Comparison of ENCODE assay signal across 9 cellular contexts in genomic region chr19:21022996-21023395, GRCh38. TPM values are rescaled to one million over a fixed set of nuclear protein-coding genes. Genes with fewer than 3 reads are reported as not detected.
DNase-seq lines count a peak whose midpoint lies in the region; TF ChIP-seq lines count a peak whose summit lies in the region.
"Had no signal": no experiment of that assay in that cellular context is flagged by ENCODE, and none has a peak within 500 bp of the region (broad histone marks: within the 10 kb centered on the region; RNA-seq: fewer than 3 reads in every experiment).

No MANE protein-coding gene starts in this region.

- in situ Hi-C loops in ACHN (cut with HindIII; ENCODE audit: low pct_ligation_motif_present, low pct_unique_long_range_greater_than_20kb, low sequenced_read_pairs), result no loop called here

- TF ChIP-seq CTCF in AG09309 (IDR thresholded peaks at IDR 0.05; ENCODE audit: control insufficient read depth, insufficient read depth, low read depth, low read length, missing control alignments) (no peak), HFF-Myc (IDR thresholded peaks at IDR 0.05; ENCODE audit: low read depth, low read length, missing control alignments) (no peak)

- peak; percentile 37 for DNase-seq in AG09309 (ENCODE audit: low read depth)
- peak; percentile 14 for DNase-seq in HFF-Myc (ENCODE audit: extremely low read depth, low read depth)
- DNase-seq in activated naive CD4-positive, alpha-beta T cell treated with anti-CD3 and anti-CD28 coated beads, Interleukin-2, amount 50 U/mL, for 16 hours, result peak; percentile 44
- peak; percentile 18 for DNase-seq in left kidney (ENCODE audit: low read depth, low spot score)
- DNase-seq in HT-29 (ENCODE audit: low spot score), result no peak
- DNase-seq in hepatic stellate cell (ENCODE audit: low spot score), result no peak
- no peak for DNase-seq in NCI-H345 (lab: John Stamatoyannopoulos, UW)
- DNase-seq in ACHN, result no peak

- no peak overlapping the region for H3K4me3 ChIP-seq in AG09309 (ENCODE audit: control insufficient read depth, low read depth, low read length)
- no peak overlapping the region for H3K4me3 ChIP-seq in HFF-Myc (replicated peaks; ENCODE audit: low read depth, low read length)
- H3K4me3 ChIP-seq: cardiac muscle cell had no signal

RNA-seq across cellular contexts. Expression of gene ZNF430, which starts 2.5 kb away (rescaled TPM):
- total RNA-seq in HT-29 (2014; rRNA removed; shearing (Covaris generic)), result 1.2 and 2.3 TPM in 2 replicates

RNA-seq across cellular contexts. Expression of gene ZNF714, which starts 59.0 kb away (rescaled TPM):
- total RNA-seq in HT-29 (2014; rRNA removed; shearing (Covaris generic)), result 6.0 and 8.9 TPM in 2 replicates

Comparison
In these comparisons a context has a peak if more than half of its experiments do, and no peak if none do; other contexts are left out.
1. DNase-seq: peak in AG09309 (single experiment), HFF-Myc (single experiment), activated naive CD4-positive, alpha-beta T cell treated with anti-CD3 and anti-CD28 coated beads, Interleukin-2, amount 50 U/mL, for 16 hours (single experiment) and left kidney (single experiment); none in HT-29 (single experiment), hepatic stellate cell (single experiment), NCI-H345 (single experiment) and ACHN (single experiment).